ENCODE assay signal across 37 cellular contexts in genomic region chr19:1343026-1343425, GRCh38. TPM values are rescaled to one million over a fixed set of nuclear protein-coding genes. Genes with fewer than 3 reads are reported as not detected.
"Had no signal": no experiment of that assay in that cellular context is flagged by ENCODE, and none has a peak within 500 bp of the region (broad histone marks: within the 10 kb centered on the region; RNA-seq: fewer than 3 reads in every experiment).

No MANE protein-coding gene starts in this region.

- H3K4me1 ChIP-seq: gastrocnemius medialis, pancreas, prostate gland, stomach, thyroid gland, upper lobe of right lung had no signal

- H3K27ac ChIP-seq: cardiac muscle cell, coronary artery, dorsolateral prefrontal cortex, gastrocnemius medialis, pancreas, prostate gland, skin epidermis, stomach, thyroid gland, upper lobe of right lung, VCaP had no signal

- FAIRE-seq: pancreas, TTC549 had no signal

- H3K27me3 ChIP-seq: cardiac muscle cell, dorsolateral prefrontal cortex, pancreas, thyroid gland, upper lobe of right lung had no signal

- H3K36me3 Mint-ChIP-seq: mesothelial cell of epicardium; naive B cell; stimulated activated naive B cell treated with anti-CD40 and anti-IgM and Interleukin-4, amounts not matched to agents 10 μg/mL and 1 μg/mL and 100 μg/mL, for 72 hours had no signal

- ATAC-seq: gastrocnemius medialis; pancreas; sciatic nerve; stimulated activated naive B cell treated with anti-CD40 and anti-IgM and Interleukin-4, amounts not matched to agents 10 μg/mL and 1 μg/mL and 100 μg/mL, for 72 hours; upper lobe of right lung had no signal

- H3K4me3 ChIP-seq: cardiac muscle cell, coronary artery, dorsolateral prefrontal cortex, gastrocnemius medialis, pancreas, prostate gland, skin epidermis, stomach, thyroid gland, upper lobe of right lung had no signal

- DNase-seq: activated CD4-positive, alpha-beta T cell treated with anti-CD3 and anti-CD28 coated beads for 48 hours; activated CD4-positive, alpha-beta T cell treated with anti-CD3 and anti-CD28 coated beads, Interleukin-2, amount 50 U/mL, for 48 hours; activated CD8-positive, alpha-beta memory T cell treated with anti-CD3 and anti-CD28 coated beads, Interleukin-2, amount 50 U/mL, for 4 hours; activated gamma-delta T cell; activated naive CD4-positive, alpha-beta T cell treated with anti-CD3 and anti-CD28 coated beads, Interleukin-2, amount 50 U/mL, for 16 hours; activated T-cell treated with anti-CD3 and anti-CD28 coated beads, Interleukin-2, amount 50 U/mL, for 24 hours; anterior cingulate cortex; cerebellar nuclear complex; dorsolateral prefrontal cortex; effector memory CD4-positive, alpha-beta T cell; erythroblast; gastrocnemius medialis; glutamatergic neuron; naive B cell; nucleus accumbens; pancreas; retina; stimulated activated CD4-positive, alpha-beta T cell treated with anti-CD3 and anti-CD28 coated beads, Interleukin-4, amount 100 ng/mL, for 4 hours; stimulated activated CD8-positive, alpha-beta memory T cell treated with anti-CD3 and anti-CD28 coated beads, Interleukin-4, amount 100 ng/mL, for 48 hours; stimulated activated naive B cell treated with anti-CD40 and anti-IgM and Interleukin-4, amounts not matched to agents 10 μg/mL and 1 μg/mL and 100 μg/mL, for 72 hours; stomach; SW 1271; T-helper 9 cell; thyroid gland; upper lobe of right lung had no signal

- H3K36me3 ChIP-seq: cardiac muscle cell, gastrocnemius medialis, pancreas, prostate gland, stomach, thyroid gland, upper lobe of right lung had no signal

- H3K4me3 Mint-ChIP-seq: activated T-cell treated with anti-CD3 and anti-CD28 coated beads, Interleukin-2, amount 50 U/mL, for 24 hours; mesothelial cell of epicardium; stimulated activated naive B cell treated with anti-CD40 and anti-IgM and Interleukin-4, amounts not matched to agents 10 μg/mL and 1 μg/mL and 100 μg/mL, for 72 hours; T-helper 1 cell treated with Interleukin-12 subunit alpha and Interleukin-12 subunit beta and Interleukin-4 antibody, amounts not matched to agents 30 μg/mL and 1 μg/mL, for 36 hours had no signal

- H3K9me3 Mint-ChIP-seq: activated T-cell treated with anti-CD3 and anti-CD28 coated beads, Interleukin-2, amount 50 U/mL, for 24 hours; mesothelial cell of epicardium; naive B cell; stimulated activated naive B cell treated with anti-CD40 and anti-IgM and Interleukin-4, amounts not matched to agents 10 μg/mL and 1 μg/mL and 100 μg/mL, for 72 hours; T-helper 1 cell treated with Interleukin-12 subunit alpha and Interleukin-12 subunit beta and Interleukin-4 antibody, amounts not matched to agents 30 μg/mL and 1 μg/mL, for 36 hours had no signal

- H3K27ac Mint-ChIP-seq: activated T-cell treated with anti-CD3 and anti-CD28 coated beads, Interleukin-2, amount 50 U/mL, for 24 hours; mesothelial cell of epicardium; stimulated activated naive B cell treated with anti-CD40 and anti-IgM and Interleukin-4, amounts not matched to agents 10 μg/mL and 1 μg/mL and 100 μg/mL, for 72 hours; T-helper 1 cell treated with Interleukin-12 subunit alpha and Interleukin-12 subunit beta and Interleukin-4 antibody, amounts not matched to agents 30 μg/mL and 1 μg/mL, for 36 hours had no signal

- H3K9me3 ChIP-seq: gastrocnemius medialis, pancreas, prostate gland, stomach, thyroid gland, upper lobe of right lung had no signal

- H3K27me3 Mint-ChIP-seq: activated T-cell treated with anti-CD3 and anti-CD28 coated beads, Interleukin-2, amount 50 U/mL, for 24 hours had no signal

RNA-seq across cellular contexts. Expression of gene EFNA2, which starts 57.4 kb away (rescaled TPM):
- total RNA-seq: activated CD8-positive, alpha-beta memory T cell treated with anti-CD3 and anti-CD28 coated beads for 36 hours; gastrocnemius medialis; lower leg skin; prostate gland; sciatic nerve; thyroid gland; upper lobe of right lung had no signal
- polyA plus RNA-seq: fibroblast of lung, pancreas had no signal
